8 cellular contexts compared by ENCODE assay signal in genomic region chr15:69394556-69395282, GRCh38. TPM values are rescaled to one million over a fixed set of nuclear protein-coding genes. Genes with fewer than 3 reads are reported as not detected.
DNase-seq lines count a peak whose midpoint lies in the region; ATAC-seq, FAIRE-seq and TF ChIP-seq lines count a peak whose summit lies in the region.

No MANE protein-coding gene starts in this region.

- H3K9me3 ChIP-seq in SJSA1 (replicated peaks) (no peaks in the 10 kb centered on the region), gastroesophageal sphincter (no peaks in the 10 kb centered on the region), thoracic aorta (no peaks in the 10 kb centered on the region)

- no peak for TF ChIP-seq POLR2A in gastroesophageal sphincter (IDR thresholded peaks at IDR 0.05)

- no peaks in the 10 kb centered on the region for H3K36me3 Mint-ChIP-seq in osteocyte (ENCODE audit: unreplicated experiment)

- H3K27ac ChIP-seq in SJSA1, result peak overlapping the region; percentile 59
- no peak overlapping the region for H3K27ac ChIP-seq in gastroesophageal sphincter
- no peak overlapping the region for H3K27ac ChIP-seq in thoracic aorta

- H3K36me3 ChIP-seq in SJSA1 (peaks cover 48% of the 10 kb centered on the region), gastroesophageal sphincter (no peaks in the 10 kb centered on the region), thoracic aorta (no peaks in the 10 kb centered on the region)

- 1% methylated on average over 14 to 16 of the region's 36 CpGs for WGBS in gastroesophageal sphincter (ENCODE audit: low coverage in 1 of 2), 2 donors

- H3K9me3 Mint-ChIP-seq in osteocyte (ENCODE audit: unreplicated experiment), result no peaks in the 10 kb centered on the region

- H3K4me1 Mint-ChIP-seq in osteocyte (ENCODE audit: unreplicated experiment), result peaks cover 26% of the 10 kb centered on the region

- no peaks in the 10 kb centered on the region for H3K27me3 ChIP-seq in SJSA1 (replicated peaks)
- peaks cover 25% of the 10 kb centered on the region for H3K27me3 ChIP-seq in gastroesophageal sphincter
- H3K27me3 ChIP-seq in thoracic aorta (replicated peaks; ENCODE audit: insufficient read depth), result no peaks in the 10 kb centered on the region

- H3K27ac Mint-ChIP-seq in osteocyte (ENCODE audit: unreplicated experiment), result peak overlapping the region; percentile 59

- ATAC-seq in gastroesophageal sphincter (peak; percentile 86), thoracic aorta (ENCODE audit: insufficient number of reproducible peaks, low FRiP score, low read depth) (peak; percentile 61)

- DNase-seq in NCI-H187 (lab: John Stamatoyannopoulos, UW) (peak; percentile 26 to 45), NCI-H187 treated with DMSO at 0.1 percent for 48 hours (lab: John Stamatoyannopoulos, UW) (no peak), HTR-8/SVneo (ENCODE audit: insufficient read length, low spot score) (peak; percentile 84), SJSA1 (ENCODE audit: low read depth in 1 of 2, low spot score in 2 of 2) (peak; percentile 68 to 87), activated gamma-delta T cell (lab: John Stamatoyannopoulos, UW) (peak; percentile 40), osteocyte (ENCODE audit: extremely low spot score, unreplicated experiment) (peak; percentile 95), thoracic aorta (ENCODE audit: low spot score) (peak; percentile 21)

- no peak for TF ChIP-seq EP300 in gastroesophageal sphincter (IDR thresholded peaks at IDR 0.05)

- FAIRE-seq in HTR-8/SVneo (lab: Jason Lieb, UNC), result peak; percentile 95

- TF ChIP-seq CTCF in gastroesophageal sphincter (IDR thresholded peaks at IDR 0.05) (peak; percentile 85 to 98 (median 92)), osteocyte (IDR thresholded peaks at IDR 0.05) (peak; percentile 96), thoracic aorta (IDR thresholded peaks at IDR 0.05) (peak; percentile 98)

- H3K27me3 Mint-ChIP-seq in osteocyte (ENCODE audit: unreplicated experiment), result no peaks in the 10 kb centered on the region

- H3K4me1 ChIP-seq in SJSA1 (replicated peaks) (peaks cover 52% of the 10 kb centered on the region), gastroesophageal sphincter (peaks cover 0 to 10% (median 2%) of the 10 kb centered on the region in 3 donors), thoracic aorta (ENCODE audit: control insufficient read depth in 1 of 2, low read depth in 2 of 2) (peaks cover 3 to 10% of the 10 kb centered on the region in 2 donors)

- peak overlapping the region; percentile 34 for H3K4me3 Mint-ChIP-seq in osteocyte (ENCODE audit: unreplicated experiment)

- H3K4me3 ChIP-seq in SJSA1, result no peak overlapping the region
- no peak overlapping the region for H3K4me3 ChIP-seq in gastroesophageal sphincter
- peak overlapping the region; percentile 57 for H3K4me3 ChIP-seq in thoracic aorta

RNA-seq across cellular contexts. Expression of gene KIF23, which starts 19.4 kb away (rescaled TPM):
- 170 and 171 TPM in 2 replicates for total RNA-seq in SJSA1 (2014; rRNA removed; shearing (Covaris generic))
- 1 to 10 TPM; 1.1 to 8.6 (median 4.7) TPM for total RNA-seq in gastroesophageal sphincter
- total RNA-seq in osteocyte, result 12.4 and 14.0 TPM in 2 replicates
- 10 to 100 TPM in 1 of 2 donors, 1 to 10 TPM in 1; 9.8 to 20.6 TPM for total RNA-seq in thoracic aorta

RNA-seq across cellular contexts. Expression of gene RPLP1, which starts 57.9 kb away (rescaled TPM):
- total RNA-seq in SJSA1 (2014; rRNA removed; shearing (Covaris generic)), result 166 and 176 TPM in 2 replicates
- total RNA-seq in gastroesophageal sphincter (100 to 1,000 TPM; 337 to 657 (median 426) TPM), osteocyte (1,498 and 1,580 TPM in 2 replicates), thoracic aorta (100 to 1,000 TPM; 444 to 515 TPM)
